Comparison of ENCODE assay signal across 8 cellular contexts in the genomic region with DNA sequence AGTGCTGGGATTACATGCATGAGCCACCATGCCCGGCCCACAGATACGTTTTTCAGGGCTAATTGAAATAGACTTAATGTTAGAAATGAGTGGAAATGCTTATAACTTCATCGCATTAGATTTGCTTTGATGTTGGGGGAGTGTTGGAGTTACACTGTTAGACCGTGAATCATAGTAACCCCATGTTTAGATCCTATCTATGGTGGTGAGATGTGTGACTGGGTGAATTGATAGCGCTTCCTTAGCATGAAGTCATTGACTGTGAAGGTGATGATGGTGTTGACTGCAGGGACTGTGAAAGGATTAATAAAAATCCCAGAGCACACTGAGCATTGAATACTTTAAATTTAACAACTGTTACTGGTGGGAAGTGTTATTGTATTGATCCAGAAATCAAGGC. TPM values are rescaled to one million over a fixed set of nuclear protein-coding genes. Genes with fewer than 3 reads are reported as not detected.
DNase-seq lines count a peak whose midpoint lies in the region; ATAC-seq and TF ChIP-seq lines count a peak whose summit lies in the region.
"Had no signal": no experiment of that assay in that cellular context is flagged by ENCODE, and none has a peak within 500 bp of the region (broad histone marks: within the 10 kb centered on the region; RNA-seq: fewer than 3 reads in every experiment).

No MANE protein-coding gene starts in this region.

- H3K27me3 Mint-ChIP-seq in activated naive CD8-positive, alpha-beta T cell, result no peaks in the 10 kb centered on the region
- H3K27me3 Mint-ChIP-seq in natural killer cell (ENCODE audit: low read depth in 2 of 2), result peaks cover 0 to 6% of the 10 kb centered on the region in 2 donors

- H3K4me3 ChIP-seq in GM23248, result peak overlapping the region; percentile 95

- no peak overlapping the region for H2AFZ ChIP-seq in GM23248

- H4K20me1 ChIP-seq in GM23248 (ENCODE audit: insufficient read depth), result peaks cover 5% of the 10 kb centered on the region; the same call in 1 of the 2 replicates

- peaks cover 60% of the 10 kb centered on the region for H3K36me3 Mint-ChIP-seq in activated naive CD8-positive, alpha-beta T cell
- peaks cover 27% of the 10 kb centered on the region for H3K36me3 Mint-ChIP-seq in natural killer cell

- peak; percentile 31 for DNase-seq in GM23248
- no peak for DNase-seq in natural killer cell
- no peak for DNase-seq in NCI-H1105 (lab: John Stamatoyannopoulos, UW)
- no peak for DNase-seq in HT-29 (ENCODE audit: low spot score)
- DNase-seq: amygdala, NCI-H526 treated with DMSO at 0.1 percent for 48 hours had no signal

- H3K4me2 ChIP-seq in GM23248 (ENCODE audit: unreplicated experiment), result peak overlapping the region; percentile 91

- peak overlapping the region; percentile 91 for H3K9ac ChIP-seq in GM23248

- no peaks in the 10 kb centered on the region for H3F3A ChIP-seq in GM23248 (ENCODE audit: insufficient read depth)

- peak overlapping the region; percentile 93 for H3K4me3 Mint-ChIP-seq in activated naive CD8-positive, alpha-beta T cell
- peak overlapping the region; percentile 93 for H3K4me3 Mint-ChIP-seq in natural killer cell

- peaks cover 21% of the 10 kb centered on the region for H3K36me3 ChIP-seq in GM23248 (ENCODE audit: low read depth)

- peak overlapping the region; percentile 16 for H3K27ac Mint-ChIP-seq in activated naive CD8-positive, alpha-beta T cell
- peak overlapping the region; percentile 90 to 94 for H3K27ac Mint-ChIP-seq in natural killer cell

- TF ChIP-seq CTCF in natural killer cell (IDR thresholded peaks at IDR 0.05), result no peak

- 82 to 84% methylated on average over 5 of the region's 5 CpGs for whole genome bisulfite sequencing in GM23248 (ENCODE audit: low coverage in 1 of 2, low lambda C conversion rate in 2 of 2, missing lambda C conversion rate in 2 of 2), 2 experiments

- no peak overlapping the region for H3K27ac ChIP-seq in GM23248

- intact Hi-C loops in natural killer cell (cut with micrococcal nuclease), result loop anchor here (2.0 kb wide), 1 partner anchor 88 kb away; the partner anchor contains the start of gene ZNF460

- H3K9me2 ChIP-seq in GM23248 (ENCODE audit: insufficient read depth), result no peaks in the 10 kb centered on the region

- H3K79me2 ChIP-seq in GM23248 (ENCODE audit: insufficient read depth), result peaks cover 67% of the 10 kb centered on the region

- H3K9me3 ChIP-seq in GM23248 (ENCODE audit: low read depth), result no peaks in the 10 kb centered on the region

- in situ Hi-C loops in GM23248 (cut with MboI), result no loop called here

- peaks cover 22% of the 10 kb centered on the region for H3K9me3 Mint-ChIP-seq in activated naive CD8-positive, alpha-beta T cell (ENCODE audit: low read depth)
- H3K9me3 Mint-ChIP-seq in natural killer cell, result peaks cover 2 to 3% of the 10 kb centered on the region in 2 donors

- ATAC-seq in natural killer cell, result peak; percentile 59 to 66 (median 62)
- no peak for ATAC-seq in GM18517 (IDR thresholded peaks at IDR 0.05; ENCODE audit: unreplicated experiment)

- H3K4me1 ChIP-seq in GM23248 (ENCODE audit: insufficient read depth), result peaks cover 7% of the 10 kb centered on the region; the same call in 1 of the 2 replicates

- peaks cover 31% of the 10 kb centered on the region for H3K4me1 Mint-ChIP-seq in activated naive CD8-positive, alpha-beta T cell (ENCODE audit: low read depth)
- peaks cover 31 to 38% of the 10 kb centered on the region in 2 donors for H3K4me1 Mint-ChIP-seq in natural killer cell

- no peaks in the 10 kb centered on the region for H3K27me3 ChIP-seq in GM23248 (replicated peaks; ENCODE audit: insufficient read depth)

RNA-seq across cellular contexts. Expression of gene ZNF264, which starts 1.7 kb away (rescaled TPM):
- total RNA-seq in GM23248 (2014; rRNA removed; shearing (Covaris generic)), result 15.8 and 23.5 TPM in 2 replicates
- 3.4 and 3.8 TPM in 2 replicates for polyA plus RNA-seq in GM23248 (2016; fragmentation: Nextera tagmentation; extraction: Ambion mirVana)
- total RNA-seq in natural killer cell, result 10 to 100 TPM; 50.4 to 62.1 (median 54.2) TPM
- total RNA-seq in HT-29 (2014; rRNA removed; shearing (Covaris generic)), result 22.1 and 26.6 TPM in 2 replicates

RNA-seq across cellular contexts. Expression of gene DUXA, which starts 25.7 kb away (rescaled TPM):
- not detected in 2 replicates for total RNA-seq in GM23248 (2014; rRNA removed; shearing (Covaris generic))
- not detected in 2 replicates for polyA plus RNA-seq in GM23248 (2016; fragmentation: Nextera tagmentation; extraction: Ambion mirVana)
- total RNA-seq in natural killer cell, result not detected
- not detected in 2 replicates for total RNA-seq in HT-29 (2014; rRNA removed; shearing (Covaris generic))

RNA-seq across cellular contexts. Expression of gene AURKC, which starts 37.8 kb away (rescaled TPM):
- total RNA-seq in GM23248 (2014; rRNA removed; shearing (Covaris generic)), result 0.25 and 1.3 TPM in 2 replicates
- 0.23 and 0.43 TPM in 2 replicates for polyA plus RNA-seq in GM23248 (2016; fragmentation: Nextera tagmentation; extraction: Ambion mirVana)
- 1 to 10 TPM; 2.3 to 3.5 (median 2.8) TPM for total RNA-seq in natural killer cell
- total RNA-seq in HT-29 (2014; rRNA removed; shearing (Covaris generic)), result 0.28 and 0.29 TPM in 2 replicates

RNA-seq across cellular contexts. Expression of gene ZNF805, which starts 47.4 kb away (rescaled TPM):
- total RNA-seq in GM23248 (2014; rRNA removed; shearing (Covaris generic)), result 15.8 and 15.9 TPM in 2 replicates
- polyA plus RNA-seq in GM23248 (2016; fragmentation: Nextera tagmentation; extraction: Ambion mirVana), result 2.1 and 3.2 TPM in 2 replicates
- 10 to 100 TPM; 25.9 to 32.7 (median 31.0) TPM for total RNA-seq in natural killer cell
- total RNA-seq in HT-29 (2014; rRNA removed; shearing (Covaris generic)), result 9.3 and 13.5 TPM in 2 replicates

RNA-seq across cellular contexts. Expression of gene ZIM3, which starts 48.0 kb away (rescaled TPM):
- total RNA-seq in GM23248 (2014; rRNA removed; shearing (Covaris generic)), result not detected in 2 replicates
- polyA plus RNA-seq in GM23248 (2016; fragmentation: Nextera tagmentation; extraction: Ambion mirVana), result not detected in 2 replicates
- not detected for total RNA-seq in natural killer cell
- not detected in 2 replicates for total RNA-seq in HT-29 (2014; rRNA removed; shearing (Covaris generic))
